In genomic region chr7:22262538-22262937, GRCh38 we compare ENCODE assay signal across 10 cellular contexts.
"Had no signal": no experiment of that assay in that cellular context is flagged by ENCODE, and none has a peak within 500 bp of the region (broad histone marks: within the 10 kb centered on the region; RNA-seq: fewer than 3 reads in every experiment).

No MANE protein-coding gene starts in this region.

- ATAC-seq: GM23338, HCT116 had no signal

- DNase-seq: GM23248, GOT3, H7, H9, HCEC 1CT, HFFc6 had no signal

- H3K4me1 ChIP-seq: HAP-1 had no signal

- H2AFZ ChIP-seq: GM23248, GM23338 had no signal

- H3K4me2 ChIP-seq: GM23338 had no signal

- H3K4me3 ChIP-seq: GM23248, GM23338, HAP-1 had no signal

- H3K9ac ChIP-seq: GM23248 had no signal

- H3K9me3 ChIP-seq: HAP-1 had no signal

- FAIRE-seq: H1 had no signal

- H3K36me3 ChIP-seq: HAP-1 had no signal

- H3K27ac ChIP-seq: GM23248 had no signal
